In the genomic region with DNA sequence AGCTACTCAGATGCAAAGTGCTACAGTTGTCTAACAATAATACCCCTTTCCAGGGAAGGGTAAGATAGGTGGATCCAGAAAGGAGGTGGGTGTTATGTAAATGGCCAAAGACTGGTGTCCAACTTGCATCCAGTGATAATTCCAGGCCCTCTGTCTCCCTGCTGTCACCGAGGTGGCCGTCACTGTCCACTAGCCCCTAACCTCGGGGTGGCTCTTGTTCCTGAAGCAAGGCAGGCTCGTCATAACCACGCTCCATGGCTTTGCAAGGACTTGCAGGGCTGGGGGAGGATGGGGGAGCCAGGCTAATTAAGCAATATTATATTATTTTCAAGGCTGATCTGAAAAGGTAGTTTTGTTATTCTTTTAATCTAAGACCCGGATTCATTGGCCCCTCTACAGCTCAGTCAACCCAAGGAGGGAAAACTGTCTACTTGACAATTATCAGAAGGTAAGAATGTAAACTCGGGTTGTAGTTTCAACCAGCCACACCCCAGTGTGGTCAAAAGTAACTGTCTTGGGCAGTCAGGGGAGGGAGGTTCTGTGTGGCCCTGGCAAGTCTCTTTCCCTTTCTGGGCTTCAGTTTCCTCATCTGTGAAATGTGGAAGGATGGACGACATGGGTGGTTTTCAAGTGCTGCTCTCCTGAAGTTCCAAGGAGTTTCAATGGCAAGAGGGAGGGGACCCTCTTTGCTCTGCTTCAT, we compare ENCODE assay signal across 1 cellular context.
TF ChIP-seq lines count a peak whose summit lies in the region.

No MANE protein-coding gene starts in this region.

TF ChIP-seq in SK-N-SH treated with all-trans-retinoic acid at 6 μM for 48 hours, 23 proteins besides CTCF, POLR2A, EP300 and RAD21 (continued from another document):
- TF ChIP-seq, protein P1, sequence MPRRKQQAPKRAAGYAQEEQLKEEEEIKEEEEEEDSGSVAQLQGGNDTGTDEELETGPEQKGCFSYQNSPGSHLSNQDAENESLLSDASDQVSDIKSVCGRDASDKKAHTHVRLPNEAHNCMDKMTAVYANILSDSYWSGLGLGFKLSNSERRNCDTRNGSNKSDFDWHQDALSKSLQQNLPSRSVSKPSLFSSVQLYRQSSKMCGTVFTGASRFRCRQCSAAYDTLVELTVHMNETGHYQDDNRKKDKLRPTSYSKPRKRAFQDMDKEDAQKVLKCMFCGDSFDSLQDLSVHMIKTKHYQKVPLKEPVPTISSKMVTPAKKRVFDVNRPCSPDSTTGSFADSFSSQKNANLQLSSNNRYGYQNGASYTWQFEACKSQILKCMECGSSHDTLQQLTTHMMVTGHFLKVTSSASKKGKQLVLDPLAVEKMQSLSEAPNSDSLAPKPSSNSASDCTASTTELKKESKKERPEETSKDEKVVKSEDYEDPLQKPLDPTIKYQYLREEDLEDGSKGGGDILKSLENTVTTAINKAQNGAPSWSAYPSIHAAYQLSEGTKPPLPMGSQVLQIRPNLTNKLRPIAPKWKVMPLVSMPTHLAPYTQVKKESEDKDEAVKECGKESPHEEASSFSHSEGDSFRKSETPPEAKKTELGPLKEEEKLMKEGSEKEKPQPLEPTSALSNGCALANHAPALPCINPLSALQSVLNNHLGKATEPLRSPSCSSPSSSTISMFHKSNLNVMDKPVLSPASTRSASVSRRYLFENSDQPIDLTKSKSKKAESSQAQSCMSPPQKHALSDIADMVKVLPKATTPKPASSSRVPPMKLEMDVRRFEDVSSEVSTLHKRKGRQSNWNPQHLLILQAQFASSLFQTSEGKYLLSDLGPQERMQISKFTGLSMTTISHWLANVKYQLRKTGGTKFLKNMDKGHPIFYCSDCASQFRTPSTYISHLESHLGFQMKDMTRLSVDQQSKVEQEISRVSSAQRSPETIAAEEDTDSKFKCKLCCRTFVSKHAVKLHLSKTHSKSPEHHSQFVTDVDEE (CRISPR knock-in tag; IDR thresholded peaks at IDR 0.05), result no peak
- TF ChIP-seq, protein P2, sequence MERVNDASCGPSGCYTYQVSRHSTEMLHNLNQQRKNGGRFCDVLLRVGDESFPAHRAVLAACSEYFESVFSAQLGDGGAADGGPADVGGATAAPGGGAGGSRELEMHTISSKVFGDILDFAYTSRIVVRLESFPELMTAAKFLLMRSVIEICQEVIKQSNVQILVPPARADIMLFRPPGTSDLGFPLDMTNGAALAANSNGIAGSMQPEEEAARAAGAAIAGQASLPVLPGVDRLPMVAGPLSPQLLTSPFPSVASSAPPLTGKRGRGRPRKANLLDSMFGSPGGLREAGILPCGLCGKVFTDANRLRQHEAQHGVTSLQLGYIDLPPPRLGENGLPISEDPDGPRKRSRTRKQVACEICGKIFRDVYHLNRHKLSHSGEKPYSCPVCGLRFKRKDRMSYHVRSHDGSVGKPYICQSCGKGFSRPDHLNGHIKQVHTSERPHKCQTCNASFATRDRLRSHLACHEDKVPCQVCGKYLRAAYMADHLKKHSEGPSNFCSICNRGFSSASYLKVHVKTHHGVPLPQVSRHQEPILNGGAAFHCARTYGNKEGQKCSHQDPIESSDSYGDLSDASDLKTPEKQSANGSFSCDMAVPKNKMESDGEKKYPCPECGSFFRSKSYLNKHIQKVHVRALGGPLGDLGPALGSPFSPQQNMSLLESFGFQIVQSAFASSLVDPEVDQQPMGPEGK (CRISPR knock-in tag; IDR thresholded peaks at IDR 0.05; ENCODE audit: borderline replicate concordance), result no peak
- TF ChIP-seq ARNTL (CRISPR knock-in tag; IDR thresholded peaks at IDR 0.05; ENCODE audit: borderline replicate concordance, low read depth), result no peak
